Comparison of ENCODE assay signal across 1 cellular context in genomic region chr2:234290671-234291070, GRCh38.
TF ChIP-seq lines count a peak whose summit lies in the region.

No MANE protein-coding gene starts in this region.

TF ChIP-seq in GM23338, 12 proteins besides CTCF, POLR2A, EP300 and RAD21 (continued from another document):
- TF ChIP-seq, protein P1, sequence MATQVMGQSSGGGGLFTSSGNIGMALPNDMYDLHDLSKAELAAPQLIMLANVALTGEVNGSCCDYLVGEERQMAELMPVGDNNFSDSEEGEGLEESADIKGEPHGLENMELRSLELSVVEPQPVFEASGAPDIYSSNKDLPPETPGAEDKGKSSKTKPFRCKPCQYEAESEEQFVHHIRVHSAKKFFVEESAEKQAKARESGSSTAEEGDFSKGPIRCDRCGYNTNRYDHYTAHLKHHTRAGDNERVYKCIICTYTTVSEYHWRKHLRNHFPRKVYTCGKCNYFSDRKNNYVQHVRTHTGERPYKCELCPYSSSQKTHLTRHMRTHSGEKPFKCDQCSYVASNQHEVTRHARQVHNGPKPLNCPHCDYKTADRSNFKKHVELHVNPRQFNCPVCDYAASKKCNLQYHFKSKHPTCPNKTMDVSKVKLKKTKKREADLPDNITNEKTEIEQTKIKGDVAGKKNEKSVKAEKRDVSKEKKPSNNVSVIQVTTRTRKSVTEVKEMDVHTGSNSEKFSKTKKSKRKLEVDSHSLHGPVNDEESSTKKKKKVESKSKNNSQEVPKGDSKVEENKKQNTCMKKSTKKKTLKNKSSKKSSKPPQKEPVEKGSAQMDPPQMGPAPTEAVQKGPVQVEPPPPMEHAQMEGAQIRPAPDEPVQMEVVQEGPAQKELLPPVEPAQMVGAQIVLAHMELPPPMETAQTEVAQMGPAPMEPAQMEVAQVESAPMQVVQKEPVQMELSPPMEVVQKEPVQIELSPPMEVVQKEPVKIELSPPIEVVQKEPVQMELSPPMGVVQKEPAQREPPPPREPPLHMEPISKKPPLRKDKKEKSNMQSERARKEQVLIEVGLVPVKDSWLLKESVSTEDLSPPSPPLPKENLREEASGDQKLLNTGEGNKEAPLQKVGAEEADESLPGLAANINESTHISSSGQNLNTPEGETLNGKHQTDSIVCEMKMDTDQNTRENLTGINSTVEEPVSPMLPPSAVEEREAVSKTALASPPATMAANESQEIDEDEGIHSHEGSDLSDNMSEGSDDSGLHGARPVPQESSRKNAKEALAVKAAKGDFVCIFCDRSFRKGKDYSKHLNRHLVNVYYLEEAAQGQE (IDR thresholded peaks at IDR 0.05; ENCODE audit: unreplicated experiment), result no peak
